ENCODE assay signal across 8 cellular contexts in the genomic region with DNA sequence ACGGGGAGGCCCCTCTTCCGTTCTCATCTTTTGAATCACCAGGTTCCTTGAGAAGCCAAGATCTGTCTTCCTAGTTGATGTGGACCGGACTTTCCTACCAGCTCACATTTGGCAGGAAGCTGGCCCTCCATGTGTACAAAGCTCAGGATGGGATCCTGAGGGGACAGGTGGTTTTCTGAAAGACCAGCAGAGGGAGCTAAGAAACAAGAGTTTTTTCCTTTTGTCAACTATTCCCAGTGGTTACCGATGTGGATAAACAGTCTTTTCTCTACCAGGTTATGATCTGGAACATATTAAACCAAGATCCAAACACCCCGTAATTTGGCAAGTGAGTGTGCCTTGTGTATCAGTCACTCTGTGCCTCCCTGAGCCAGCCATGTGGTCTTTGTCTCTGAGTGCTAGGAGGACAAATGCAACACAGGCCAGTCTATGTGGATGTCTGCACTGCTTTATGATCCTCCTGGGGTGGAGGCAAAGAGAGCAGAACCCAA. TPM values are rescaled to one million over a fixed set of nuclear protein-coding genes. Genes with fewer than 3 reads are reported as not detected.
A peak's percentile ranks its signal among the peaks of the same experiment; 100 is the strongest.
DNase-seq lines count a peak whose midpoint lies in the region; ATAC-seq and TF ChIP-seq lines count a peak whose summit lies in the region.

No MANE protein-coding gene starts in this region.

- POLR2A ChIA-PET in Panc1 (lab: Charles Lee): interaction anchor here (0.6 kb wide), 1 partner anchor 240 kb away, joined by 4 read pairs; no protein-coding TSS in a partner anchor

- H3K27ac ChIP-seq in Karpas-422 (ENCODE audit: low read length) (peak overlapping the region; percentile 75), Panc1 (ENCODE audit: low read length) (no peak overlapping the region), coronary artery (no peak overlapping the region)

- no peak overlapping the region for H3K4me3 ChIP-seq in Karpas-422 (ENCODE audit: low read length)
- H3K4me3 ChIP-seq in Panc1 (ENCODE audit: low read depth in 2 of 2, low read length in 2 of 2): no peak overlapping the region
- H3K4me3 ChIP-seq in coronary artery: no peak overlapping the region

- H3K36me3 ChIP-seq in Karpas-422 (ENCODE audit: insufficient read depth, low read length): no peaks in the 10 kb centered on the region
- no peaks in the 10 kb centered on the region for H3K36me3 ChIP-seq in Panc1 (ENCODE audit: control insufficient read depth, insufficient read depth, low read length)

- no peaks in the 10 kb centered on the region for H3K27me3 ChIP-seq in Karpas-422 (ENCODE audit: low read length)
- H3K27me3 ChIP-seq in Panc1 (ENCODE audit: control insufficient read depth, insufficient read depth, low read length): peaks cover 6% of the 10 kb centered on the region; the same call in 1 of the 2 replicates

- no peaks in the 10 kb centered on the region for H3K9me2 ChIP-seq in Karpas-422 (replicated peaks; ENCODE audit: insufficient read depth, low read length)

- in situ Hi-C loops in Panc1 (cut with HindIII; ENCODE audit: low pct_unique_long_range_greater_than_20kb, low sequenced_read_pairs): no loop called here

- ATAC-seq in Panc1 (peak; percentile 96), GM19324 (IDR thresholded peaks at IDR 0.05; ENCODE audit: low FRiP score, unreplicated experiment) (no peak), GM18868 (IDR thresholded peaks at IDR 0.05; ENCODE audit: unreplicated experiment) (no peak)

- H4K20me1 ChIP-seq in Karpas-422 (ENCODE audit: insufficient read depth, low read depth, low read length): no peaks in the 10 kb centered on the region

- no peaks in the 10 kb centered on the region for H3K79me2 ChIP-seq in Karpas-422 (ENCODE audit: low read length)

- H3K4me1 ChIP-seq in Karpas-422 (ENCODE audit: low read length): peaks cover 34% of the 10 kb centered on the region
- H3K4me1 ChIP-seq in Panc1 (ENCODE audit: control insufficient read depth, insufficient read depth, low read length): no peaks in the 10 kb centered on the region

- CTCF ChIA-PET in Panc1 (lab: Charles Lee): interaction anchor here (1.0 to 3.0 kb wide), 9 partner anchors 23 to 244 kb away, joined by 3 to 31 read pairs (median 4); a partner anchor contains a TSS

- H3K9me3 ChIP-seq in Karpas-422 (ENCODE audit: low read length) (no peaks in the 10 kb centered on the region), Panc1 (ENCODE audit: control insufficient read depth, insufficient read depth, low read depth, low read length) (no peaks in the 10 kb centered on the region)

- H3K4me2 ChIP-seq in Karpas-422 (ENCODE audit: low read depth, low read length, poor library complexity, severe bottlenecking): peak overlapping the region; percentile 39

- no TSS peak for BruUV-seq in Panc1 (replicated peaks; lab: Mats Ljungman, UMichigan)

- peak overlapping the region; percentile 80 for H2AFZ ChIP-seq in Karpas-422 (ENCODE audit: low read length)

- DNase-seq in stimulated activated CD4-positive, alpha-beta T cell treated with anti-CD3 and anti-CD28 coated beads, Interleukin-4, amount 100 ng/mL, for 24 hours: peak; percentile 22
- DNase-seq in stimulated activated CD4-positive, alpha-beta T cell treated with anti-CD3 and anti-CD28 coated beads, Interleukin-4, amount 100 ng/mL, for 1 hour: no peak
- DNase-seq in Karpas-422 (peak; percentile 89), Panc1 (ENCODE audit: low read depth, low spot score) (peak; percentile 48), coronary artery (ENCODE audit: low spot score) (no peak), lung microvascular endothelial cell (ENCODE audit: low read depth in 2 of 2) (peak; percentile 56 to 65)

- intact Hi-C loops in Panc1 (cut with micrococcal nuclease; ENCODE audit: unreplicated experiment): loop anchor here (2.0 to 5.0 kb wide), 2 partner anchors 203 to 215 kb away; no protein-coding TSS in a partner anchor

- peak; percentile 84 for TF ChIP-seq CTCF in Panc1 (IDR thresholded peaks at IDR 0.05)
- TF ChIP-seq CTCF in coronary artery (IDR thresholded peaks at IDR 0.05): peak; percentile 59

- H3K9ac ChIP-seq in Karpas-422 (ENCODE audit: low read length): peak overlapping the region; percentile 14; the same call in 1 of the 2 replicates

RNA-seq across cellular contexts. Expression of a gene that starts 25.1 kb away (rescaled TPM):
- total RNA-seq in Karpas-422 (2014; rRNA removed; shearing (Covaris generic); ENCODE audit: low replicate concordance): 172 and 213 TPM in 2 replicates
- total RNA-seq in Panc1 (2021; ENCODE audit: unreplicated experiment): 0.49 TPM
- not detected for polyA plus RNA-seq in Panc1 (2012; ENCODE audit: insufficient read length)
- 8.9 and 10.1 TPM in 2 replicates for total RNA-seq in lung microvascular endothelial cell

Comparison
In these comparisons a context has a peak if more than half of its experiments do, and no peak if none do; other contexts are left out.
1. DNase-seq: peak in stimulated activated CD4-positive, alpha-beta T cell treated with anti-CD3 and anti-CD28 coated beads, Interleukin-4, amount 100 ng/mL, for 24 hours (single experiment), Karpas-422 (single experiment), Panc1 (single experiment) and lung microvascular endothelial cell (2 of 2); none in stimulated activated CD4-positive, alpha-beta T cell treated with anti-CD3 and anti-CD28 coated beads, Interleukin-4, amount 100 ng/mL, for 1 hour (single experiment) and coronary artery (single experiment).
2. RNA of a gene that starts 25.1 kb away (total RNA-seq): 172 to 213 TPM in Karpas-422; 8.9 to 10.1 TPM in lung microvascular endothelial cell and 0.49 TPM in Panc1 (single experiment); every median in the first group is over 10 times any median in the second.